In genomic region chr7:144470052-144470451, GRCh38 we compare ENCODE assay signal across 18 cellular contexts.
"Had no signal": no experiment of that assay in that cellular context is flagged by ENCODE, and none has a peak within 500 bp of the region (broad histone marks: within the 10 kb centered on the region; RNA-seq: fewer than 3 reads in every experiment).

No MANE protein-coding gene starts in this region.

- DNase-seq: dermis blood vessel endothelial cell; esophagus squamous epithelium; head of caudate nucleus; hippocampal formation; mammary epithelial cell; mucosa of descending colon; naive thymus-derived CD8-positive, alpha-beta T cell; psoas muscle; retina; right lobe of liver; stimulated activated naive CD4-positive, alpha-beta T cell; thyroid gland; uterus had no signal

- H3K4me3 ChIP-seq: esophagus squamous epithelium, mucosa of descending colon, psoas muscle, right lobe of liver, suprapubic skin, thyroid gland, uterus had no signal

- H3K27me3 Mint-ChIP-seq: naive thymus-derived CD8-positive, alpha-beta T cell had no signal

- H3K9me3 ChIP-seq: esophagus squamous epithelium, mucosa of descending colon, neutrophil, psoas muscle, right lobe of liver, suprapubic skin, thyroid gland, uterus had no signal

- ATAC-seq: left lobe of liver; naive thymus-derived CD8-positive, alpha-beta T cell; psoas muscle; right lobe of liver had no signal

- H3K27me3 ChIP-seq: esophagus squamous epithelium, foreskin keratinocyte, neutrophil, right lobe of liver, suprapubic skin, thyroid gland, uterus had no signal

- H3K27ac ChIP-seq: esophagus squamous epithelium, foreskin keratinocyte, neutrophil, psoas muscle, right lobe of liver, suprapubic skin, thyroid gland, uterus had no signal

- H3K36me3 ChIP-seq: esophagus squamous epithelium, neutrophil, right lobe of liver, suprapubic skin, thyroid gland, uterus had no signal

- H3K27ac Mint-ChIP-seq: naive thymus-derived CD8-positive, alpha-beta T cell; type B pancreatic cell had no signal

- H3K4me1 ChIP-seq: esophagus squamous epithelium, foreskin keratinocyte, psoas muscle, right lobe of liver, suprapubic skin, thyroid gland, uterus had no signal

- H3K4me3 Mint-ChIP-seq: naive thymus-derived CD8-positive, alpha-beta T cell; type B pancreatic cell had no signal

- H3K36me3 Mint-ChIP-seq: type B pancreatic cell had no signal

- H3K9me3 Mint-ChIP-seq: type B pancreatic cell had no signal
